20 cellular contexts compared by ENCODE assay signal in the genomic region with DNA sequence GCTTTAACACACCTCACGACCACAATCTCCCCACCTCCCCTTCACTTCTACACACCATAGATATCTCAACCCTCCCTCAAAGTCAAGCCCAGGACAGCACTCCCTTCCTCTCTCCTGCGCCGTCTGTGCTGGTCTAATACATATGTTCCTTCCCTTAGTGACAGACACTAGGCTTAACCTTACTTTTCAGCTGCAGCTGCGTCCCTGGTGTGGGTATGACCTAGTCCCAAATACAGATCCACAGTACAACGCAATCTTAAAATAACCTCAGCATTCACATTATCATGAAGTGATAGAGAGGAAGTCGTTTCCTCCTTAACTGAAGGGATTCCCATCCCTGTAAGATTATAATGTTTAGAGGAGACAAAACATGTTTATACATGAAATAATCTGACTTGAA.
DNase-seq lines count a peak whose midpoint lies in the region; TF ChIP-seq lines count a peak whose summit lies in the region.
"Had no signal": no experiment of that assay in that cellular context is flagged by ENCODE, and none has a peak within 500 bp of the region (broad histone marks: within the 10 kb centered on the region; RNA-seq: fewer than 3 reads in every experiment).

No MANE protein-coding gene starts in this region.

- WGBS in thymus, result 61% methylated on average over 6 of the region's 6 CpGs

- H3K4me3 ChIP-seq in cardiac muscle cell (no peak overlapping the region), thymus (ENCODE audit: low read length) (no peak overlapping the region), MG63 (no peak overlapping the region), dorsolateral prefrontal cortex (no peak overlapping the region)
- H3K4me3 ChIP-seq: GM12878, GM23338, Peyer's patch had no signal

- peaks cover 8% of the 10 kb centered on the region for H3K4me1 ChIP-seq in cardiac muscle cell (ENCODE audit: low read depth)
- H3K4me1 ChIP-seq in thymus (ENCODE audit: control insufficient read depth, insufficient read depth, low read length), result no peaks in the 10 kb centered on the region
- H3K4me1 ChIP-seq: Peyer's patch had no signal

- H3K4me3 Mint-ChIP-seq in mesothelial cell of epicardium, result no peak overlapping the region
- H3K4me3 Mint-ChIP-seq: CD8-positive, alpha-beta T cell; GM23338 had no signal

- DNase-seq in NCI-H82 (lab: John Stamatoyannopoulos, UW) (peak; percentile 25), NCI-H82 treated with DMSO at 0.1 percent for 48 hours (lab: John Stamatoyannopoulos, UW; ENCODE audit: unreplicated experiment) (no peak), cardiac muscle cell (ENCODE audit: low read depth in 1 of 2, low spot score in 1 of 2) (no peak), mesothelial cell of epicardium (ENCODE audit: low spot score in 2 of 2, unreplicated experiment in 2 of 2) (no peak), MG63 (no peak), dorsolateral prefrontal cortex (no peak), T1000 (lab: John Stamatoyannopoulos, UW) (no peak)
- DNase-seq: CD8-positive, alpha-beta T cell; GDM1; KG1; NCI-H1048; NCI-H1436 treated with DMSO at 0.1 percent for 48 hours; NCI-H2029 treated with DMSO at 0.1 percent for 48 hours; NCI-H2171 treated with DMSO at 0.1 percent for 48 hours; Peyer's patch; SHP77 had no signal

- H3K27me3 Mint-ChIP-seq in mesothelial cell of epicardium (ENCODE audit: low read depth), result no peaks in the 10 kb centered on the region

- H3K27ac Mint-ChIP-seq in mesothelial cell of epicardium, result peak overlapping the region; percentile 58
- H3K27ac Mint-ChIP-seq: CD8-positive, alpha-beta T cell; GM23338 had no signal

- intact Hi-C loops in dorsolateral prefrontal cortex (cut with DNase I), result no loop called here

- H3K27me3 ChIP-seq in cardiac muscle cell, result no peaks in the 10 kb centered on the region
- no peaks in the 10 kb centered on the region for H3K27me3 ChIP-seq in thymus (ENCODE audit: control insufficient read depth, insufficient read depth)
- no peaks in the 10 kb centered on the region for H3K27me3 ChIP-seq in MG63
- peaks cover 0 to 8% (median 0%) of the 10 kb centered on the region in 45 donors for H3K27me3 ChIP-seq in dorsolateral prefrontal cortex
- H3K27me3 ChIP-seq: Peyer's patch had no signal

- no peak for TF ChIP-seq CTCF in cardiac muscle cell (IDR thresholded peaks at IDR 0.05; ENCODE audit: low read depth, low read length)
- TF ChIP-seq CTCF in mesothelial cell of epicardium (IDR thresholded peaks at IDR 0.05; ENCODE audit: unreplicated experiment), result no peak
- TF ChIP-seq CTCF in dorsolateral prefrontal cortex (IDR thresholded peaks at IDR 0.05 in 54 of 56, conservative IDR thresholded peaks at IDR 0.05 in 2 of 56; ENCODE audit: low read depth in 1 of 56, partially characterized antibody in 56 of 56), result no peak

- H3K4me1 Mint-ChIP-seq in mesothelial cell of epicardium, result peaks cover 32% of the 10 kb centered on the region

- H3K36me3 ChIP-seq in cardiac muscle cell, result no peaks in the 10 kb centered on the region
- H3K36me3 ChIP-seq in thymus (ENCODE audit: control insufficient read depth, insufficient read depth), result no peaks in the 10 kb centered on the region
- H3K36me3 ChIP-seq in MG63, result no peaks in the 10 kb centered on the region
- H3K36me3 ChIP-seq: Peyer's patch had no signal

- H3K9me3 ChIP-seq in cardiac muscle cell (ENCODE audit: low read depth) (no peaks in the 10 kb centered on the region), thymus (ENCODE audit: control insufficient read depth) (no peaks in the 10 kb centered on the region), MG63 (no peaks in the 10 kb centered on the region)
- H3K9me3 ChIP-seq: Peyer's patch had no signal

- no peaks in the 10 kb centered on the region for H3K9me3 Mint-ChIP-seq in mesothelial cell of epicardium
- H3K9me3 Mint-ChIP-seq: CD8-positive, alpha-beta T cell had no signal

- H3K27ac ChIP-seq in cardiac muscle cell, result peak overlapping the region; percentile 36
- H3K27ac ChIP-seq in thymus (ENCODE audit: low read depth), result peak overlapping the region; percentile 18
- H3K27ac ChIP-seq in dorsolateral prefrontal cortex, result no peak overlapping the region
- H3K27ac ChIP-seq: 22Rv1, Peyer's patch had no signal

- no peaks in the 10 kb centered on the region for H3K36me3 Mint-ChIP-seq in mesothelial cell of epicardium
- H3K36me3 Mint-ChIP-seq: CD8-positive, alpha-beta T cell had no signal

Comparison
In these comparisons a context has a peak if more than half of its experiments do, and no peak if none do; other contexts are left out.
1. H3K27ac ChIP-seq: peak in cardiac muscle cell (single experiment) and thymus (single experiment); none in dorsolateral prefrontal cortex (0 of 59).